ENCODE assay signal across 21 cellular contexts in genomic region chr1:214216779-214217178, GRCh38.
DNase-seq lines count a peak whose midpoint lies in the region; ATAC-seq and TF ChIP-seq lines count a peak whose summit lies in the region.
"Had no signal": no experiment of that assay in that cellular context is flagged by ENCODE, and none has a peak within 500 bp of the region (broad histone marks: within the 10 kb centered on the region; RNA-seq: fewer than 3 reads in every experiment).

No MANE protein-coding gene starts in this region.

- no peaks in the 10 kb centered on the region for H3K36me3 ChIP-seq in mammary epithelial cell (ENCODE audit: insufficient read depth, low read length)
- H3K36me3 ChIP-seq in lower lobe of right lung: no peaks in the 10 kb centered on the region
- H3K36me3 ChIP-seq in H7 (replicated peaks; ENCODE audit: control insufficient read depth, insufficient read depth, low read length): no peaks in the 10 kb centered on the region
- no peaks in the 10 kb centered on the region for H3K36me3 ChIP-seq in tibial artery
- H3K36me3 ChIP-seq: breast epithelium, gastroesophageal sphincter, left ventricle myocardium inferior, neutrophil, thoracic aorta had no signal

- no peaks in the 10 kb centered on the region for H3K27me3 ChIP-seq in mammary epithelial cell (ENCODE audit: insufficient read depth, low read length)
- H3K27me3 ChIP-seq in lower lobe of right lung (ENCODE audit: low read depth): peaks cover 12% of the 10 kb centered on the region
- no peaks in the 10 kb centered on the region for H3K27me3 ChIP-seq in H7 (ENCODE audit: control insufficient read depth, insufficient read depth, low read length)
- H3K27me3 ChIP-seq in tibial artery: peaks cover 0 to 24% of the 10 kb centered on the region in 2 donors
- H3K27me3 ChIP-seq: breast epithelium had no signal

- no peaks in the 10 kb centered on the region for H4K20me1 ChIP-seq in mammary epithelial cell (ENCODE audit: insufficient read depth, low read length)

- in situ Hi-C loops in mammary epithelial cell (cut with MboI; ENCODE audit: low sequenced_read_pairs in 2 of 2): loop anchor here in 1 of 2 donors (5.0 kb wide), 1 partner anchor 116 kb away; no protein-coding TSS in a partner anchor

- dilution Hi-C loops in mammary epithelial cell (cut with HindIII; ENCODE audit: low sequenced_read_pairs): loop anchor here (5.0 kb wide), 1 partner anchor 111 kb away; no protein-coding TSS in a partner anchor

- DNase-seq in DMS153 (lab: John Stamatoyannopoulos, UW) (peak; percentile 62), NCI-H2029 (lab: John Stamatoyannopoulos, UW) (peak; percentile 51), mammary epithelial cell (peak; percentile 74), lower lobe of right lung (no peak), H7 (no peak), HCEC 1CT (no peak), tibial artery (no peak)
- DNase-seq in activated CD4-positive, alpha-beta T cell treated with anti-CD3 and anti-CD28 coated beads, Interleukin-2, amount 10 ng/mL, durations not matched to agents 24 days and 14 days: no peak
- DNase-seq: activated CD4-positive, alpha-beta T cell treated with anti-CD3 and anti-CD28 coated beads, Interleukin-2, amount 50 U/mL, for 1 hour; activated gamma-delta T cell; EL; left ventricle myocardium inferior; NCI-H2171 treated with DMSO at 0.1 percent for 48 hours; retina had no signal

- CTCF ChIA-PET in mammary epithelial cell (lab: Charles Lee; ENCODE audit: low non-redundant PET): no interaction called here

- TF ChIP-seq CTCF in mammary epithelial cell (conservative IDR thresholded peaks at IDR 0.05 in 1 of 2, IDR thresholded peaks at IDR 0.05 in 1 of 2; ENCODE audit: extremely low read depth in 1 of 2, insufficient read depth in 1 of 2, low read depth in 1 of 2, low read length in 2 of 2) (no peak), lower lobe of right lung (IDR thresholded peaks at IDR 0.05) (no peak), tibial artery (IDR thresholded peaks at IDR 0.05) (no peak)

- H3K27me3 Mint-ChIP-seq in activated CD4-positive, alpha-beta T cell treated with anti-CD3 and anti-CD28 coated beads, Interleukin-2, amount 10 ng/mL, durations not matched to agents 24 days and 14 days: peaks cover 41% of the 10 kb centered on the region

- peak overlapping the region; percentile 17 for H3K4me2 ChIP-seq in mammary epithelial cell (ENCODE audit: insufficient read depth, low read depth, low read length)
- H3K4me2 ChIP-seq: KMS-11 had no signal

- no TSS peak for BruUV-seq in mammary epithelial cell (replicated peaks; lab: Mats Ljungman, UMichigan)

- H3K27ac ChIP-seq in mammary epithelial cell (ENCODE audit: insufficient read depth, low read depth, low read length): no peak overlapping the region
- no peak overlapping the region for H3K27ac ChIP-seq in lower lobe of right lung
- no peak overlapping the region for H3K27ac ChIP-seq in tibial artery
- H3K27ac ChIP-seq: breast epithelium, gastroesophageal sphincter, KMS-11, left ventricle myocardium inferior, neutrophil, thoracic aorta had no signal

- H3K4me1 ChIP-seq in mammary epithelial cell (ENCODE audit: insufficient read depth, low read length) (peaks cover 52% of the 10 kb centered on the region), lower lobe of right lung (peaks cover 5% of the 10 kb centered on the region), tibial artery (no peaks in the 10 kb centered on the region)
- H3K4me1 ChIP-seq: breast epithelium had no signal

- no peaks in the 10 kb centered on the region for H3K79me2 ChIP-seq in mammary epithelial cell (ENCODE audit: insufficient read depth, low read length)

- peaks cover 2% of the 10 kb centered on the region for H3K4me1 Mint-ChIP-seq in activated CD4-positive, alpha-beta T cell treated with anti-CD3 and anti-CD28 coated beads, Interleukin-2, amount 10 ng/mL, durations not matched to agents 24 days and 14 days
- H3K4me1 Mint-ChIP-seq: stimulated activated effector memory CD8-positive, alpha-beta T cell treated with anti-CD3 and anti-CD28 coated beads, Interleukin-12 subunit alpha, Interleukin-12 subunit beta, amount 100 ng/mL, for 72 hours had no signal

- no peak overlapping the region for H3K4me3 Mint-ChIP-seq in activated CD4-positive, alpha-beta T cell treated with anti-CD3 and anti-CD28 coated beads, Interleukin-2, amount 10 ng/mL, durations not matched to agents 24 days and 14 days
- H3K4me3 Mint-ChIP-seq: dendritic cell treated with granulocyte-macrophage colony-stimulating factor and Interleukin-4, amounts not matched to agents 40 ng/mL and 50 ng/mL, for 4 days; stimulated activated effector memory CD8-positive, alpha-beta T cell treated with anti-CD3 and anti-CD28 coated beads, Interleukin-12 subunit alpha, Interleukin-12 subunit beta, amount 100 ng/mL, for 72 hours had no signal

- H3K27ac Mint-ChIP-seq in activated CD4-positive, alpha-beta T cell treated with anti-CD3 and anti-CD28 coated beads, Interleukin-2, amount 10 ng/mL, durations not matched to agents 24 days and 14 days: no peak overlapping the region
- H3K27ac Mint-ChIP-seq: dendritic cell treated with granulocyte-macrophage colony-stimulating factor and Interleukin-4, amounts not matched to agents 40 ng/mL and 50 ng/mL, for 4 days; stimulated activated effector memory CD8-positive, alpha-beta T cell treated with anti-CD3 and anti-CD28 coated beads, Interleukin-12 subunit alpha, Interleukin-12 subunit beta, amount 100 ng/mL, for 72 hours had no signal

- H3K4me3 ChIP-seq in mammary epithelial cell (replicated peaks in 1 of 3; ENCODE audit: insufficient read depth in 1 of 3, low read depth in 2 of 3, low read length in 3 of 3) (no peak overlapping the region), lower lobe of right lung (no peak overlapping the region), H7 (ENCODE audit: insufficient read depth, low read depth, low read length) (no peak overlapping the region), tibial artery (no peak overlapping the region)
- H3K4me3 ChIP-seq: breast epithelium, gastroesophageal sphincter, left ventricle myocardium inferior, thoracic aorta had no signal

- H3K36me3 Mint-ChIP-seq in activated CD4-positive, alpha-beta T cell treated with anti-CD3 and anti-CD28 coated beads, Interleukin-2, amount 10 ng/mL, durations not matched to agents 24 days and 14 days (ENCODE audit: low read depth): no peaks in the 10 kb centered on the region
- H3K36me3 Mint-ChIP-seq: stimulated activated effector memory CD8-positive, alpha-beta T cell treated with anti-CD3 and anti-CD28 coated beads, Interleukin-12 subunit alpha, Interleukin-12 subunit beta, amount 100 ng/mL, for 72 hours had no signal

- intact Hi-C loops in mammary epithelial cell (cut with micrococcal nuclease): no loop called here
- intact Hi-C loops in lower lobe of right lung (cut with DNase I): no loop called here
- intact Hi-C loops in tibial artery (cut with DNase I; ENCODE audit: low total_unique reads): loop anchor here (5.0 kb wide), 1 partner anchor 111 kb away; no protein-coding TSS in a partner anchor
- intact Hi-C loops in activated CD4-positive, alpha-beta T cell treated with anti-CD3 and anti-CD28 coated beads, Interleukin-2, amount 10 ng/mL, durations not matched to agents 24 days and 14 days (cut with micrococcal nuclease): no loop called here

- ATAC-seq in lower lobe of right lung: peak; percentile 72 to 79
- ATAC-seq: gastroesophageal sphincter; stimulated activated effector memory CD8-positive, alpha-beta T cell treated with anti-CD3 and anti-CD28 coated beads, Interleukin-12 subunit alpha, Interleukin-12 subunit beta, amount 100 ng/mL, for 72 hours had no signal

- no peaks in the 10 kb centered on the region for H3K9me3 Mint-ChIP-seq in activated CD4-positive, alpha-beta T cell treated with anti-CD3 and anti-CD28 coated beads, Interleukin-2, amount 10 ng/mL, durations not matched to agents 24 days and 14 days
- H3K9me3 Mint-ChIP-seq: dendritic cell treated with granulocyte-macrophage colony-stimulating factor and Interleukin-4, amounts not matched to agents 40 ng/mL and 50 ng/mL, for 4 days; stimulated activated effector memory CD8-positive, alpha-beta T cell treated with anti-CD3 and anti-CD28 coated beads, Interleukin-12 subunit alpha, Interleukin-12 subunit beta, amount 100 ng/mL, for 72 hours had no signal

- H3K9me3 ChIP-seq in mammary epithelial cell (replicated peaks; ENCODE audit: insufficient read depth, low read length) (no peaks in the 10 kb centered on the region), lower lobe of right lung (no peaks in the 10 kb centered on the region), tibial artery (no peaks in the 10 kb centered on the region)
- H3K9me3 ChIP-seq: breast epithelium, gastroesophageal sphincter, left ventricle myocardium inferior, neutrophil, thoracic aorta had no signal

- no peak overlapping the region for H3K9ac ChIP-seq in mammary epithelial cell (ENCODE audit: insufficient read depth, low read length)
- H3K9ac ChIP-seq: KMS-11 had no signal

- H2AFZ ChIP-seq in mammary epithelial cell (ENCODE audit: low read depth, low read length): no peak overlapping the region

Comparison
In these comparisons a context has a peak if more than half of its experiments do, and no peak if none do; other contexts are left out.
1. DNase-seq: peak in DMS153 (single experiment), NCI-H2029 (single experiment) and mammary epithelial cell (single experiment); none in lower lobe of right lung (single experiment), H7 (single experiment), HCEC 1CT (single experiment), tibial artery (0 of 2) and activated CD4-positive, alpha-beta T cell treated with anti-CD3 and anti-CD28 coated beads, Interleukin-2, amount 10 ng/mL, durations not matched to agents 24 days and 14 days (single experiment).